In genomic region chr18:73414069-73414468, GRCh38 we compare ENCODE assay signal across 21 cellular contexts.
A peak's percentile ranks its signal among the peaks of the same experiment; 100 is the strongest.
DNase-seq lines count a peak whose midpoint lies in the region; ATAC-seq, FAIRE-seq and TF ChIP-seq lines count a peak whose summit lies in the region.
"Had no signal": no experiment of that assay in that cellular context is flagged by ENCODE, and none has a peak within 500 bp of the region (broad histone marks: within the 10 kb centered on the region; RNA-seq: fewer than 3 reads in every experiment).

No MANE protein-coding gene starts in this region.

- H3K9ac ChIP-seq in kidney (ENCODE audit: low read length in 2 of 2), result no peak overlapping the region
- H3K9ac ChIP-seq: BLaER1 had no signal

- FAIRE-seq in A204.1 (lab: Jason Lieb, UNC) (peak; percentile 54), endometrium (lab: Jason Lieb, UNC) (peak; percentile 4), kidney (lab: Jason Lieb, UNC) (peak; percentile 46)
- FAIRE-seq: GM12878, GM12892, GM18507 had no signal

- intact Hi-C loops in kidney (cut with DNase I) (no loop called here), Right ventricle myocardium superior (cut with DNase I) (no loop called here)

- H3K9me3 ChIP-seq in kidney (ENCODE audit: control insufficient read depth in 1 of 2, low read length in 2 of 2), result no peaks in the 10 kb centered on the region
- H3K9me3 ChIP-seq: BE2C, BLaER1, Caco-2 had no signal

- ATAC-seq in Right ventricle myocardium superior (ENCODE audit: poor library complexity), result no peak
- ATAC-seq: GM12878 had no signal

- no peak for TF ChIP-seq CTCF in kidney (IDR thresholded peaks at IDR 0.05; ENCODE audit: borderline replicate concordance, extremely low read depth, insufficient read depth)

- DNase-seq in kidney, result no peak
- DNase-seq in Right ventricle myocardium superior, result no peak
- DNase-seq in NCI-H526 (lab: John Stamatoyannopoulos, UW), result no peak
- no peak for DNase-seq in G401 (ENCODE audit: low spot score)
- DNase-seq: ACHN; BE2C; C1 segment of cervical spinal cord; Caco-2; Calu3; CD4-positive, alpha-beta memory T cell; CD4-positive, CD25-positive, alpha-beta regulatory T cell; CD8-positive, alpha-beta memory T cell; DMS79 treated with DMSO at 0.1 percent for 48 hours; GDM1 had no signal

- no peak overlapping the region for H3K4me3 ChIP-seq in kidney (ENCODE audit: low read length in 2 of 2)
- H3K4me3 ChIP-seq: BLaER1, GM12878 had no signal

- H3K4me1 ChIP-seq in kidney (ENCODE audit: control insufficient read depth in 1 of 2, insufficient read depth in 1 of 2, low read depth in 1 of 2, low read length in 2 of 2), result no peaks in the 10 kb centered on the region
- H3K4me1 ChIP-seq: BE2C, Caco-2 had no signal

- in situ Hi-C loops in G401 (cut with HindIII; ENCODE audit: low sequenced_read_pairs), result no loop called here

- no peak overlapping the region for H3K27ac ChIP-seq in kidney (ENCODE audit: low read depth in 2 of 2, low read length in 2 of 2)
- H3K27ac ChIP-seq: 22Rv1, BLaER1 had no signal

- no peaks in the 10 kb centered on the region for H3K36me3 ChIP-seq in kidney (ENCODE audit: control insufficient read depth in 1 of 2, insufficient read depth in 2 of 2, low read length in 2 of 2)
- H3K36me3 ChIP-seq: BE2C, BLaER1 had no signal
